ENCODE assay signal across 1 cellular context in the genomic region with DNA sequence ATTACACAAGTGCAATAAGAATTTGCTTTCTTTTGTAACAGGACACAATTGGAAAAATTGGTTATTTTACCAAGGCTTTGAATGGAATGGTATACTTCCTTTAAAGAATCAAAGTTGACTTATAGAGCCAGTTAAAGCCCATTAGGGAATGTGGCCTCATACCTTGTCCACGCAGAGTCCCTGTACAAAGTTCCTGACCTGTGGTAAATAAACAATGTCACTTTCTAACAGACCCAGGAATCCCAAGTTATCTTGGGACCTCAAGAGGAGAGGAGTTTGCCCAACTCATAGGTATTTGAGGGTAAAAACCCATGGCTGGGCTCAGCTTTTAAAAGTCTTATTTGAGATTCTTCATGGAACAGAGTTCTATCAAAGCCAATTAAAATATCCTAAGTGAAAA.
A peak's percentile ranks its signal among the peaks of the same experiment; 100 is the strongest.
TF ChIP-seq lines count a peak whose summit lies in the region.

No MANE protein-coding gene starts in this region.

TF ChIP-seq in HepG2, 621 proteins besides CTCF, POLR2A, EP300 and RAD21 (continued from another document):
- TF ChIP-seq, protein P1, sequence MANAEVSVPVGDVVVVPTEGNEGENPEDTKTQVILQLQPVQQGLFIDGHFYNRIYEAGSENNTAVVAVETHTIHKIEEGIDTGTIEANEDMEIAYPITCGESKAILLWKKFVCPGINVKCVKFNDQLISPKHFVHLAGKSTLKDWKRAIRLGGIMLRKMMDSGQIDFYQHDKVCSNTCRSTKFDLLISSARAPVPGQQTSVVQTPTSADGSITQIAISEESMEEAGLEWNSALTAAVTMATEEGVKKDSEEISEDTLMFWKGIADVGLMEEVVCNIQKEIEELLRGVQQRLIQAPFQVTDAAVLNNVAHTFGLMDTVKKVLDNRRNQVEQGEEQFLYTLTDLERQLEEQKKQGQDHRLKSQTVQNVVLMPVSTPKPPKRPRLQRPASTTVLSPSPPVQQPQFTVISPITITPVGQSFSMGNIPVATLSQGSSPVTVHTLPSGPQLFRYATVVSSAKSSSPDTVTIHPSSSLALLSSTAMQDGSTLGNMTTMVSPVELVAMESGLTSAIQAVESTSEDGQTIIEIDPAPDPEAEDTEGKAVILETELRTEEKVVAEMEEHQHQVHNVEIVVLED (CRISPR knock-in tag; IDR thresholded peaks at IDR 0.05; ENCODE audit: borderline replicate concordance), result no peak
- TF ChIP-seq HNF4A (CRISPR knock-in tag; IDR thresholded peaks at IDR 0.05) (peak; percentile 78), FOXC1 (CRISPR knock-in tag; IDR thresholded peaks at IDR 0.05; ENCODE audit: borderline replicate concordance) (no peak), FOXO1 (CRISPR knock-in tag; IDR thresholded peaks at IDR 0.05) (peak; percentile 17; the same call in 1 of the 2 replicates), ZNF468 (CRISPR knock-in tag; IDR thresholded peaks at IDR 0.05) (no peak), GATAD2A (CRISPR knock-in tag; IDR thresholded peaks at IDR 0.05) (peak; percentile 66), ZNF547 (CRISPR knock-in tag; IDR thresholded peaks at IDR 0.05) (no peak), NFKBIZ (CRISPR knock-in tag; IDR thresholded peaks at IDR 0.05) (no peak), ZNF44 (CRISPR knock-in tag; IDR thresholded peaks at IDR 0.05) (no peak), STAG1 (CRISPR knock-in tag; IDR thresholded peaks at IDR 0.05) (no peak), ZNF326 (CRISPR knock-in tag; IDR thresholded peaks at IDR 0.05; ENCODE audit: borderline replicate concordance) (no peak), RARA (CRISPR knock-in tag; IDR thresholded peaks at IDR 0.05) (peak; percentile 84), TEAD3 (CRISPR knock-in tag; optimal IDR thresholded peaks at IDR 0.05; ENCODE audit: borderline replicate concordance) (peak; percentile 81), NR2F2 (IDR thresholded peaks at IDR 0.05; ENCODE audit: borderline replicate concordance, low read depth) (peak; percentile 56; the same call in 1 of the 2 replicates), MEF2D (CRISPR knock-in tag; IDR thresholded peaks at IDR 0.05) (no peak), FIP1L1 (IDR thresholded peaks at IDR 0.05; ENCODE audit: borderline replicate concordance, insufficient read depth, low read depth, low read length) (no peak), RARG (CRISPR knock-in tag; IDR thresholded peaks at IDR 0.05; ENCODE audit: low read depth) (no peak), FOXA3 (CRISPR knock-in tag; IDR thresholded peaks at IDR 0.05) (peak; percentile 62), SALL1 (CRISPR knock-in tag; IDR thresholded peaks at IDR 0.05) (no peak; the same call in 1 of the 2 replicates), ERF (CRISPR knock-in tag; IDR thresholded peaks at IDR 0.05) (0 out of 2 replicates have a peak, but pooled peaks have one; percentile 19), PPARG (CRISPR knock-in tag; conservative IDR thresholded peaks at IDR 0.05) (peak; percentile 72), NCOR1 (IDR thresholded peaks at IDR 0.05; ENCODE audit: borderline replicate concordance, low read length) (0 out of 2 replicates have a peak, but pooled peaks have one; percentile 31), ZBTB42 (CRISPR knock-in tag; IDR thresholded peaks at IDR 0.05) (no peak), HHEX (CRISPR knock-in tag; IDR thresholded peaks at IDR 0.05) (no peak), SAP130 (CRISPR knock-in tag; IDR thresholded peaks at IDR 0.05; ENCODE audit: low read depth) (peak; percentile 40), RXRB (CRISPR knock-in tag; IDR thresholded peaks at IDR 0.05; ENCODE audit: borderline replicate concordance) (peak; percentile 56; the same call in 1 of the 2 replicates), SRSF4 (IDR thresholded peaks at IDR 0.05; ENCODE audit: low read depth, low read length, poor library complexity, severe bottlenecking) (no peak), SIN3A (IDR thresholded peaks at IDR 0.05; ENCODE audit: borderline replicate concordance, low read depth, low read length) (no peak), GZF1 (CRISPR knock-in tag; IDR thresholded peaks at IDR 0.05) (no peak), HES4 (CRISPR knock-in tag; IDR thresholded peaks at IDR 0.05; ENCODE audit: borderline replicate concordance) (no peak)
- TF ChIP-seq, protein P2, sequence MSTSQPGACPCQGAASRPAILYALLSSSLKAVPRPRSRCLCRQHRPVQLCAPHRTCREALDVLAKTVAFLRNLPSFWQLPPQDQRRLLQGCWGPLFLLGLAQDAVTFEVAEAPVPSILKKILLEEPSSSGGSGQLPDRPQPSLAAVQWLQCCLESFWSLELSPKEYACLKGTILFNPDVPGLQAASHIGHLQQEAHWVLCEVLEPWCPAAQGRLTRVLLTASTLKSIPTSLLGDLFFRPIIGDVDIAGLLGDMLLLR (CRISPR knock-in tag; IDR thresholded peaks at IDR 0.05), result no peak
- TF ChIP-seq, protein P3, sequence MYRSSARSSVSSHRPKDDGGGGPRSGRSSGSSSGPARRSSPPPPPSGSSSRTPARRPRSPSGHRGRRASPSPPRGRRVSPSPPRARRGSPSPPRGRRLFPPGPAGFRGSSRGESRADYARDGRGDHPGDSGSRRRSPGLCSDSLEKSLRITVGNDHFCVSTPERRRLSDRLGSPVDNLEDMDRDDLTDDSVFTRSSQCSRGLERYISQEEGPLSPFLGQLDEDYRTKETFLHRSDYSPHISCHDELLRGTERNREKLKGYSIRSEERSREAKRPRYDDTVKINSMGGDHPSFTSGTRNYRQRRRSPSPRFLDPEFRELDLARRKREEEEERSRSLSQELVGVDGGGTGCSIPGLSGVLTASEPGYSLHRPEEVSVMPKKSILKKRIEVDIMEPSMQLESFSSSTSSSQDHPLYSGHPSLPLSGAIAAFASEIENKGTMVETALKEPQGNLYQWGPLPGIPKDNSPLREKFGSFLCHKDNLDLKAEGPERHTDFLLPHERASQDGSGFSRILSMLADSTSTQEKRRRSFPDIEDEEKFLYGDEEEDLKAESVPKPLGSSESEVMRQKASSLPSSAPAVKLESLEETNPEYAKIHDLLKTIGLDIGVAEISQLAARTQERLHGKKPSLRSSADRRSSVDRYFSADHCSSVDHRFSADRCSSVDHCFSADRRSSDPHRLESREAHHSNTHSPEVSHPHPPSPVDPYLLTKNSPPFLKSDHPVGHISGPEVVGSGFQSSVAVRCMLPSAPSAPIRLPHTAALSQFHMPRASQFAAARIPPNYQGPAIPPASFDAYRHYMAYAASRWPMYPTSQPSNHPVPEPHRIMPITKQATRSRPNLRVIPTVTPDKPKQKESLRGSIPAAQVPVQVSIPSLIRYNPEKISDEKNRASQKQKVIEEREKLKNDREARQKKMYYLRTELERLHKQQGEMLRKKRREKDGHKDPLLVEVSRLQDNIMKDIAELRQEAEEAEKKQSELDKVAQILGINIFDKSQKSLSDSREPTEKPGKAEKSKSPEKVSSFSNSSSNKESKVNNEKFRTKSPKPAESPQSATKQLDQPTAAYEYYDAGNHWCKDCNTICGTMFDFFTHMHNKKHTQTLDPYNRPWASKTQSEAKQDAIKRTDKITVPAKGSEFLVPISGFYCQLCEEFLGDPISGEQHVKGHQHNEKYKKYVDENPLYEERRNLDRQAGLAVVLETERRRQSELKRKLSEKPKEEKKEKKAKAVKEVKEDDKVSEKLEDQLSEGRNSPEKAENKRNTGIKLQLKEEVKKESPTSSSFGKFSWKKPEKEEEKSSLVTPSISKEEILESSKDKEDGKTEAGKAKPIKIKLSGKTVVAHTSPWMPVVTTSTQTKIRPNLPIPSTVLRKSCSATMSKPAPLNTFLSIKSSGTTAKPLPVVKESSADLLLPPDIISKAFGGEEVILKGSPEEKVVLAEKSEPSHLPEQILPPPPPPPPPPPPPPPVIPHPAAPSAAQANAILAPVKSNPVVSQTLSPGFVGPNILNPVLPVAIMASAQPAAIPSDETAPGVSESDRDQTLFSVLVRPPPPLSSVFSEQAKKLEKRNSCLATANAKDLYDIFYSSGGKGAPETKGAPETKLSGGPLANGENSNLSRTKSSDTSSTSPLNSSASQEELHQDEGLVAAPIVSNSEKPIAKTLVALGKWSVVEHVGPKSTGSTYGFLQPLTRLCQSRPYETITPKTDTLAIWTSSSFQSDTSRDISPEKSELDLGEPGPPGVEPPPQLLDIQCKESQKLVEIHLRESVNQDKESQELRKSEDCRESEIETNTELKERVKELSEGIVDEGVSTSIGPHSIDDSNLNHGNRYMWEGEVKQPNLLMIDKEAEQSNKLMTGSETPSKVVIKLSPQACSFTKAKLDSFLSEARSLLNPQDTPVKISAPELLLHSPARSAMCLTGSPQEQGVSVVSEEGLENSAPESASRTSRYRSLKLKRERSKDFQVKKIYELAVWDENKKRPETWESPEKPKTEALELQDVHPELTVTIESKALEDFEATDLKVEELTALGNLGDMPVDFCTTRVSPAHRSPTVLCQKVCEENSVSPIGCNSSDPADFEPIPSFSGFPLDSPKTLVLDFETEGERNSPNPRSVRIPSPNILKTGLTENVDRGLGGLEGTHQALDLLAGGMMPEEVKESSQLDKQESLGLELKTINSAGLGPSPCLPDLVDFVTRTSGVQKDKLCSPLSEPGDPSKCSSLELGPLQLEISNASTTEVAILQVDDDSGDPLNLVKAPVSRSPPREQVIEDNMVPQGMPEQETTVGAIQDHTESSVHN (CRISPR knock-in tag; IDR thresholded peaks at IDR 0.05), result no peak
- TF ChIP-seq, protein P4, sequence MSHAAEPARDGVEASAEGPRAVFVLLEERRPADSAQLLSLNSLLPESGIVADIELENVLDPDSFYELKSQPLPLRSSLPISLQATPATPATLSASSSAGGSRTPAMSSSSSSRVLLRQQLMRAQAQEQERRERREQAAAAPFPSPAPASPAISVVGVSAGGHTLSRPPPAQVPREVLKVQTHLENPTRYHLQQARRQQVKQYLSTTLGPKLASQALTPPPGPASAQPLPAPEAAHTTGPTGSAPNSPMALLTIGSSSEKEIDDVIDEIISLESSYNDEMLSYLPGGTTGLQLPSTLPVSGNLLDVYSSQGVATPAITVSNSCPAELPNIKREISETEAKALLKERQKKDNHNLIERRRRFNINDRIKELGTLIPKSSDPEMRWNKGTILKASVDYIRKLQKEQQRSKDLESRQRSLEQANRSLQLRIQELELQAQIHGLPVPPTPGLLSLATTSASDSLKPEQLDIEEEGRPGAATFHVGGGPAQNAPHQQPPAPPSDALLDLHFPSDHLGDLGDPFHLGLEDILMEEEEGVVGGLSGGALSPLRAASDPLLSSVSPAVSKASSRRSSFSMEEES (CRISPR knock-in tag; IDR thresholded peaks at IDR 0.05), result no peak
- TF ChIP-seq, protein P5, sequence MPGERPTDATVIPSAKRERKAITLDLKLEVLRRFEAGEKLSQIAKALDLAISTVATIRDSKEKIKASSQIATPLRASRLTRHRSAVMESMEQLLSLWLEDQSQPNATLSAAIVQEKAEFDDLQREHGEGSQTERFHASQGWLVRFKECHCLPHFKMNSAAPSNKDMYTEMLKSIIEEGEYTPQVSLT (CRISPR knock-in tag; IDR thresholded peaks at IDR 0.05; ENCODE audit: borderline replicate concordance, low read depth), result no peak
- TF ChIP-seq, protein P6, sequence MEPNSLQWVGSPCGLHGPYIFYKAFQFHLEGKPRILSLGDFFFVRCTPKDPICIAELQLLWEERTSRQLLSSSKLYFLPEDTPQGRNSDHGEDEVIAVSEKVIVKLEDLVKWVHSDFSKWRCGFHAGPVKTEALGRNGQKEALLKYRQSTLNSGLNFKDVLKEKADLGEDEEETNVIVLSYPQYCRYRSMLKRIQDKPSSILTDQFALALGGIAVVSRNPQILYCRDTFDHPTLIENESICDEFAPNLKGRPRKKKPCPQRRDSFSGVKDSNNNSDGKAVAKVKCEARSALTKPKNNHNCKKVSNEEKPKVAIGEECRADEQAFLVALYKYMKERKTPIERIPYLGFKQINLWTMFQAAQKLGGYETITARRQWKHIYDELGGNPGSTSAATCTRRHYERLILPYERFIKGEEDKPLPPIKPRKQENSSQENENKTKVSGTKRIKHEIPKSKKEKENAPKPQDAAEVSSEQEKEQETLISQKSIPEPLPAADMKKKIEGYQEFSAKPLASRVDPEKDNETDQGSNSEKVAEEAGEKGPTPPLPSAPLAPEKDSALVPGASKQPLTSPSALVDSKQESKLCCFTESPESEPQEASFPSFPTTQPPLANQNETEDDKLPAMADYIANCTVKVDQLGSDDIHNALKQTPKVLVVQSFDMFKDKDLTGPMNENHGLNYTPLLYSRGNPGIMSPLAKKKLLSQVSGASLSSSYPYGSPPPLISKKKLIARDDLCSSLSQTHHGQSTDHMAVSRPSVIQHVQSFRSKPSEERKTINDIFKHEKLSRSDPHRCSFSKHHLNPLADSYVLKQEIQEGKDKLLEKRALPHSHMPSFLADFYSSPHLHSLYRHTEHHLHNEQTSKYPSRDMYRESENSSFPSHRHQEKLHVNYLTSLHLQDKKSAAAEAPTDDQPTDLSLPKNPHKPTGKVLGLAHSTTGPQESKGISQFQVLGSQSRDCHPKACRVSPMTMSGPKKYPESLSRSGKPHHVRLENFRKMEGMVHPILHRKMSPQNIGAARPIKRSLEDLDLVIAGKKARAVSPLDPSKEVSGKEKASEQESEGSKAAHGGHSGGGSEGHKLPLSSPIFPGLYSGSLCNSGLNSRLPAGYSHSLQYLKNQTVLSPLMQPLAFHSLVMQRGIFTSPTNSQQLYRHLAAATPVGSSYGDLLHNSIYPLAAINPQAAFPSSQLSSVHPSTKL (CRISPR knock-in tag; IDR thresholded peaks at IDR 0.05), result peak; percentile 69
- TF ChIP-seq, protein P7, sequence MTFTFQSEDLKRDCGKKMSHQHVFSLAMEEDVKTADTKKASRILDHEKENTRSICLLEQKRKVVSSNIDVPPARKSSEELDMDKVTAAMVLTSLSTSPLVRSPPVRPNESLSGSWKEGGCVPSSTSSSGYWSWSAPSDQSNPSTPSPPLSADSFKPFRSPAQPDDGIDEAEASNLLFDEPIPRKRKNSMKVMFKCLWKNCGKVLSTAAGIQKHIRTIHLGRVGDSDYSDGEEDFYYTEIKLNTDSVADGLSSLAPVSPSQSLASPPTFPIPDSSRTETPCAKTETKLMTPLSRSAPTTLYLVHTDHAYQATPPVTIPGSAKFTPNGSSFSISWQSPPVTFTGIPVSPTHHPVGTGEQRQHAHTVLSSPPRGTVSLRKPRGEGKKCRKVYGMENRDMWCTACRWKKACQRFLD (CRISPR knock-in tag; IDR thresholded peaks at IDR 0.05; ENCODE audit: borderline replicate concordance), result no peak
- TF ChIP-seq, protein P8, sequence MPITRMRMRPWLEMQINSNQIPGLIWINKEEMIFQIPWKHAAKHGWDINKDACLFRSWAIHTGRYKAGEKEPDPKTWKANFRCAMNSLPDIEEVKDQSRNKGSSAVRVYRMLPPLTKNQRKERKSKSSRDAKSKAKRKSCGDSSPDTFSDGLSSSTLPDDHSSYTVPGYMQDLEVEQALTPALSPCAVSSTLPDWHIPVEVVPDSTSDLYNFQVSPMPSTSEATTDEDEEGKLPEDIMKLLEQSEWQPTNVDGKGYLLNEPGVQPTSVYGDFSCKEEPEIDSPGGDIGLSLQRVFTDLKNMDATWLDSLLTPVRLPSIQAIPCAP (CRISPR knock-in tag; IDR thresholded peaks at IDR 0.05; ENCODE audit: low read depth), result no peak
